Comparison of ENCODE assay signal across 17 cellular contexts in genomic region chr9:21985964-21986667, GRCh38. TPM values are rescaled to one million over a fixed set of nuclear protein-coding genes. Genes with fewer than 3 reads are reported as not detected.
DNase-seq lines count a peak whose midpoint lies in the region; ATAC-seq lines count a peak whose summit lies in the region.
"Had no signal": no experiment of that assay in that cellular context is flagged by ENCODE, and none has a peak within 500 bp of the region (broad histone marks: within the 10 kb centered on the region; RNA-seq: fewer than 3 reads in every experiment).

No MANE protein-coding gene starts in this region.

- H3K27me3 Mint-ChIP-seq in effector memory CD8-positive, alpha-beta T cell: peaks cover 9 to 35% of the 10 kb centered on the region in 2 donors
- peaks cover 90% of the 10 kb centered on the region for H3K27me3 Mint-ChIP-seq in activated T-cell treated with anti-CD3 and anti-CD28 coated beads, Interleukin-2, amount 50 U/mL, for 72 hours (ENCODE audit: low read depth)

- H3K27ac ChIP-seq in KOPT-K1 (ENCODE audit: low read depth, low read length, poor library complexity, severe bottlenecking): peak overlapping the region; percentile 72
- H3K27ac ChIP-seq: 22Rv1, gastroesophageal sphincter, neural progenitor cell, right lobe of liver, transverse colon had no signal

- H3K4me1 Mint-ChIP-seq in effector memory CD8-positive, alpha-beta T cell (ENCODE audit: low read depth in 2 of 2): peaks cover 2 to 8% of the 10 kb centered on the region in 2 donors
- H3K4me1 Mint-ChIP-seq in activated T-cell treated with anti-CD3 and anti-CD28 coated beads, Interleukin-2, amount 50 U/mL, for 72 hours (ENCODE audit: low read depth): peaks cover 12% of the 10 kb centered on the region

- peak; percentile 77 for ATAC-seq in HG02759 (IDR thresholded peaks at IDR 0.05; ENCODE audit: unreplicated experiment)
- ATAC-seq in effector memory CD8-positive, alpha-beta T cell (replicated peaks): no peak
- no peak for ATAC-seq in HG02571 (IDR thresholded peaks at IDR 0.05; ENCODE audit: unreplicated experiment)
- ATAC-seq in GM18867 (IDR thresholded peaks at IDR 0.05; ENCODE audit: unreplicated experiment): no peak
- ATAC-seq in activated T-cell treated with anti-CD3 and anti-CD28 coated beads, Interleukin-2, amount 50 U/mL, for 72 hours (replicated peaks in 1 of 2): no peak
- ATAC-seq: activated naive CD8-positive, alpha-beta T cell treated with anti-CD3 and anti-CD28 coated beads, Interleukin-2, amount 50 U/mL, for 24 hours; activated T-cell treated with anti-CD3 and anti-CD28 coated beads, Interleukin-2, amount 50 U/mL, for 4 hours; gastroesophageal sphincter had no signal

- peaks cover 8% of the 10 kb centered on the region for H3K36me3 Mint-ChIP-seq in effector memory CD8-positive, alpha-beta T cell (ENCODE audit: insufficient read depth)
- no peaks in the 10 kb centered on the region for H3K36me3 Mint-ChIP-seq in activated T-cell treated with anti-CD3 and anti-CD28 coated beads, Interleukin-2, amount 50 U/mL, for 72 hours (ENCODE audit: insufficient read depth in 2 of 2)
- H3K36me3 Mint-ChIP-seq: neural progenitor cell had no signal

- H3K9me3 ChIP-seq in KOPT-K1 (ENCODE audit: insufficient read depth, low read length, poor library complexity, severe bottlenecking): no peaks in the 10 kb centered on the region
- H3K9me3 ChIP-seq: gastroesophageal sphincter, right lobe of liver, transverse colon had no signal

- peaks cover 10% of the 10 kb centered on the region; the same call in 1 of the 2 replicates for H3K36me3 ChIP-seq in KOPT-K1 (ENCODE audit: insufficient read depth, low read length)
- H3K36me3 ChIP-seq: gastroesophageal sphincter, neural progenitor cell, right lobe of liver, transverse colon had no signal

- DNase-seq in DMS79 treated with DMSO at 0.1 percent for 48 hours (lab: John Stamatoyannopoulos, UW) (peak; percentile 53), DMS79 (lab: John Stamatoyannopoulos, UW) (no peak)
- DNase-seq in effector memory CD8-positive, alpha-beta T cell: no peak
- DNase-seq in activated T-cell treated with anti-CD3 and anti-CD28 coated beads, Interleukin-2, amount 50 U/mL, for 72 hours: no peak
- DNase-seq: activated CD4-positive, alpha-beta T cell treated with anti-CD3 and anti-CD28 coated beads for 4 hours; activated naive CD8-positive, alpha-beta T cell treated with anti-CD3 and anti-CD28 coated beads, Interleukin-2, amount 50 U/mL, for 24 hours; activated T-cell treated with anti-CD3 and anti-CD28 coated beads, Interleukin-2, amount 50 U/mL, for 4 hours; right lobe of liver; stimulated activated CD4-positive, alpha-beta T cell treated with anti-CD3 and anti-CD28 coated beads, Interleukin-2, amount 100 ng/mL, for 48 hours; transverse colon had no signal

- no peaks in the 10 kb centered on the region for H3K9me3 Mint-ChIP-seq in effector memory CD8-positive, alpha-beta T cell
- no peaks in the 10 kb centered on the region for H3K9me3 Mint-ChIP-seq in activated T-cell treated with anti-CD3 and anti-CD28 coated beads, Interleukin-2, amount 50 U/mL, for 72 hours
- H3K9me3 Mint-ChIP-seq: activated T-cell treated with anti-CD3 and anti-CD28 coated beads, Interleukin-2, amount 50 U/mL, for 4 hours had no signal

- no peak overlapping the region for H3K4me3 Mint-ChIP-seq in effector memory CD8-positive, alpha-beta T cell
- H3K4me3 Mint-ChIP-seq in activated T-cell treated with anti-CD3 and anti-CD28 coated beads, Interleukin-2, amount 50 U/mL, for 72 hours: no peak overlapping the region
- H3K4me3 Mint-ChIP-seq: activated naive CD8-positive, alpha-beta T cell treated with anti-CD3 and anti-CD28 coated beads, Interleukin-2, amount 50 U/mL, for 24 hours; activated T-cell treated with anti-CD3 and anti-CD28 coated beads, Interleukin-2, amount 50 U/mL, for 4 hours; neural progenitor cell had no signal

- H3K27ac Mint-ChIP-seq in effector memory CD8-positive, alpha-beta T cell: no peak overlapping the region
- no peak overlapping the region for H3K27ac Mint-ChIP-seq in activated T-cell treated with anti-CD3 and anti-CD28 coated beads, Interleukin-2, amount 50 U/mL, for 72 hours
- H3K27ac Mint-ChIP-seq: activated naive CD8-positive, alpha-beta T cell treated with anti-CD3 and anti-CD28 coated beads, Interleukin-2, amount 50 U/mL, for 24 hours; neural progenitor cell had no signal

RNA-seq across cellular contexts. Expression of gene CDKN2A, which starts 8.1 kb away (rescaled TPM):
- total RNA-seq in activated T-cell treated with anti-CD3 and anti-CD28 coated beads, Interleukin-2, amount 50 U/mL, for 72 hours: 1 to 10 TPM; 2.8 to 5.0 TPM

RNA-seq across cellular contexts. Expression of gene CDKN2B-AS1, which starts 8.5 kb away (rescaled TPM):
- total RNA-seq in activated T-cell treated with anti-CD3 and anti-CD28 coated beads, Interleukin-2, amount 50 U/mL, for 72 hours: 1 to 10 TPM in 1 of 2 donors, under 1 TPM in 1; 0.70 to 1.0 TPM

RNA-seq across cellular contexts. Expression of gene CDKN2B, which starts 23.0 kb away (rescaled TPM):
- total RNA-seq in activated T-cell treated with anti-CD3 and anti-CD28 coated beads, Interleukin-2, amount 50 U/mL, for 72 hours: 1 to 10 TPM in 1 of 2 donors, not detected in 1; 1.3 TPM
